Comparison of ENCODE assay signal across 2 cellular contexts in the genomic region with DNA sequence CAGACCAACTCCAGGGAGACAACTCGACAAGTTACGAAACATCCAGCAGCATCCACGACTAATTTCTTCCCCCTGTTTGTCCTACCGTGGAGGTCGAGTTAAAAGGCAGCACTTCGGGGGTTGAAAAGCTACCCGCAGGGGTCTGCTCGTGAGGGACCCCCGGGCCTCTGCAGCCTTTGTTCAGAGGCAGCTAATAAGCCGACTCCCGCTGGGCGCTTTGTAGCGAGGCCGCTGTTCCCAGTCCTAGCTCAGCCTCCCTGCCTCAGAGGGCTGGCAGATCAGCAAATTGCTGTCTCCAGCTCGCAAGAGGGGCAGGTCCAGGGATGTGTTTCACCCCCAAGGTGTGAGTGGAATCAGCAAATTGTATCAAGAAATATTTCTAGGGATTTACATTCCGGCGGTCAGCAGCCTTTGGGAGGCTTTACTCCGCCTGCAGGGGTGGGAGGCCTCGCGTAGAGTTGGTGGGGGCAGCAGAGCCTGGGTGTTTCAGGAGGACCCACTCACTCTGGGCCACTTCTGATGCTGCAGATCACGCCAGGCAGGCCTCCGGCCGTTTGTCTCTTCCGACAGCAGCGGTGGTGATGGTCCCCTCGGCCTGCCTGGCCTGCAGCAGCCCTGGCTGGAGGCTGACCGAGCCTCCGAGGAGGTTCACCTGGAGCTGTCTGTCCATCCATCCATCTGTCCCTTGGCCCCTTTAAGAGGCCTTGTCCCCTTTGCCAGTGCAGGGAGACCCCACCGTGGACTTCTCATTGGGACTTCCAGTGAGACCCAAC.
A peak's percentile ranks its signal among the peaks of the same experiment; 100 is the strongest.
TF ChIP-seq lines count a peak whose summit lies in the region.

No MANE protein-coding gene starts in this region.

TF ChIP-seq in H1, 55 proteins besides CTCF, POLR2A, EP300 and RAD21:
- TF ChIP-seq HDAC2 (IDR thresholded peaks at IDR 0.05; ENCODE audit: borderline replicate concordance in 1 of 2, low read depth in 2 of 2, low read length in 2 of 2) (peak; percentile 34 to 54; a peak in 1 of 4 replicates), CTBP2 (IDR thresholded peaks at IDR 0.05; ENCODE audit: borderline replicate concordance, insufficient read depth, insufficient read length, low read length) (peak; percentile 54), SIRT6 (IDR thresholded peaks at IDR 0.05; ENCODE audit: low read length) (no peak), JUND (IDR thresholded peaks at IDR 0.05; ENCODE audit: low read length) (no peak), CBX5 (IDR thresholded peaks at IDR 0.05; ENCODE audit: low read depth, low read length) (no peak), HDAC6 (IDR thresholded peaks at IDR 0.05; ENCODE audit: low read depth, low read length) (no peak), KDM1A (IDR thresholded peaks at IDR 0.05; ENCODE audit: borderline replicate concordance, low read length) (0 out of 2 replicates have a peak, but pooled peaks have one; percentile 13), SRF (IDR thresholded peaks at IDR 0.05; ENCODE audit: low read depth, low read length) (no peak), NANOG (IDR thresholded peaks at IDR 0.05; ENCODE audit: insufficient read depth, low read depth, low read length, poor library complexity, severe bottlenecking) (peak; percentile 90), SUZ12 (IDR thresholded peaks at IDR 0.05; ENCODE audit: low read length) (peak; percentile 15; the same call in 1 of the 2 replicates), RBBP5 (IDR thresholded peaks at IDR 0.05; ENCODE audit: borderline replicate concordance, low read depth, low read length) (no peak), POU5F1 (IDR thresholded peaks at IDR 0.05; ENCODE audit: low read depth, low read length) (no peak), TBP (IDR thresholded peaks at IDR 0.05; ENCODE audit: low read depth, low read length) (no peak), EGR1 (IDR thresholded peaks at IDR 0.05; ENCODE audit: borderline replicate concordance, low read depth, low read length) (no peak), SAP30 (IDR thresholded peaks at IDR 0.05; ENCODE audit: insufficient read depth, insufficient replicate concordance, low read length) (no peak)
- TF ChIP-seq, protein P1, sequence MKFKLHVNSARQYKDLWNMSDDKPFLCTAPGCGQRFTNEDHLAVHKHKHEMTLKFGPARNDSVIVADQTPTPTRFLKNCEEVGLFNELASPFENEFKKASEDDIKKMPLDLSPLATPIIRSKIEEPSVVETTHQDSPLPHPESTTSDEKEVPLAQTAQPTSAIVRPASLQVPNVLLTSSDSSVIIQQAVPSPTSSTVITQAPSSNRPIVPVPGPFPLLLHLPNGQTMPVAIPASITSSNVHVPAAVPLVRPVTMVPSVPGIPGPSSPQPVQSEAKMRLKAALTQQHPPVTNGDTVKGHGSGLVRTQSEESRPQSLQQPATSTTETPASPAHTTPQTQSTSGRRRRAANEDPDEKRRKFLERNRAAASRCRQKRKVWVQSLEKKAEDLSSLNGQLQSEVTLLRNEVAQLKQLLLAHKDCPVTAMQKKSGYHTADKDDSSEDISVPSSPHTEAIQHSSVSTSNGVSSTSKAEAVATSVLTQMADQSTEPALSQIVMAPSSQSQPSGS (IDR thresholded peaks at IDR 0.05; ENCODE audit: low read length): 0 out of 2 replicates have a peak, but pooled peaks have one; percentile 72

TF ChIP-seq in neural cell, 6 proteins besides CTCF, POLR2A, EP300 and RAD21:
- TF ChIP-seq MXI1 (conservative IDR thresholded peaks at IDR 0.05; ENCODE audit: poor library complexity, severe bottlenecking): no peak
- TF ChIP-seq POLR2AphosphoS5 (IDR thresholded peaks at IDR 0.05): peak; percentile 22
